ENCODE assay signal across 2 cellular contexts in the genomic region with DNA sequence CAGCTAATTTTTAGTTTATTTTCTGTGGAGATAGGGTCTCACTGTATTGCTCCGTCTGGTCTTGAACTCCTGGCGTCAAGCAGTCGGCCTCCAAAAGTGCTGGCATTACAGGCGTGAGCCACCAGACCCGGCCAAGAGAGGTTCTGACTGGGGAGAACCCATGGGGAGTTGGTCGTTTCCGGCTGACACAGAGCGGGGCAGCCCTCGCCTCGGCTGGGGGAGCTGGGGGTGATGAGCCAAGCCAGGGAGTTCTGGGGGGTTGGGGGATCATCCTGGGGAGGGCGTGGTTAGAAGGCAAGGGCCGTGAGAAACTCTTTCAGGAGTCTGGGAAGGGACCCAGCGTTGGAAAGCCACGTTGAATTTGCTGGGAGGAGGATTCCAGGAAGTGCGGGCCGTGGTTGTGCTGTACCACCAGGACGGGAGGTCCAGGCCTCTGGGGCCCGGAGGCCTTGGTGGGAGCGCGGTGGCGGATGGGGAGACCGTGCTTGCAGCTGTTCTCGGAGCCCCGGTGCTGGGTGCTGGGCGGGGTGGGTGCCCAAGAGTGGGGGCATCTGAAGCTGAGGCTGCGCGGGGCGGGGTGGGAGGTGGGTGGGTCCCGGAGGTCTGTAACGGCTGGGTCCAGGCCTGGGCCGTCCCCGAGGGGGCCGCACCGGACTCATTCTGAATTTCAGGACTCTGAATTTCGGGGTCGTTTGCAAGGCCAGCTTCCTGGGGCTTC.
TF ChIP-seq lines count a peak whose summit lies in the region.

No MANE protein-coding gene starts in this region.

TF ChIP-seq in SK-N-SH, 30 proteins besides CTCF, POLR2A, EP300 and RAD21:
- TF ChIP-seq JUND (IDR thresholded peaks at IDR 0.05): no peak
- no peak for TF ChIP-seq GABPA (IDR thresholded peaks at IDR 0.05; ENCODE audit: low read depth)
- TF ChIP-seq, protein P1, sequence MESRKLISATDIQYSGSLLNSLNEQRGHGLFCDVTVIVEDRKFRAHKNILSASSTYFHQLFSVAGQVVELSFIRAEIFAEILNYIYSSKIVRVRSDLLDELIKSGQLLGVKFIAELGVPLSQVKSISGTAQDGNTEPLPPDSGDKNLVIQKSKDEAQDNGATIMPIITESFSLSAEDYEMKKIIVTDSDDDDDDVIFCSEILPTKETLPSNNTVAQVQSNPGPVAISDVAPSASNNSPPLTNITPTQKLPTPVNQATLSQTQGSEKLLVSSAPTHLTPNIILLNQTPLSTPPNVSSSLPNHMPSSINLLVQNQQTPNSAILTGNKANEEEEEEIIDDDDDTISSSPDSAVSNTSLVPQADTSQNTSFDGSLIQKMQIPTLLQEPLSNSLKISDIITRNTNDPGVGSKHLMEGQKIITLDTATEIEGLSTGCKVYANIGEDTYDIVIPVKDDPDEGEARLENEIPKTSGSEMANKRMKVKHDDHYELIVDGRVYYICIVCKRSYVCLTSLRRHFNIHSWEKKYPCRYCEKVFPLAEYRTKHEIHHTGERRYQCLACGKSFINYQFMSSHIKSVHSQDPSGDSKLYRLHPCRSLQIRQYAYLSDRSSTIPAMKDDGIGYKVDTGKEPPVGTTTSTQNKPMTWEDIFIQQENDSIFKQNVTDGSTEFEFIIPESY (IDR thresholded peaks at IDR 0.05; ENCODE audit: borderline replicate concordance, low read depth): no peak
- TF ChIP-seq TEAD4 (IDR thresholded peaks at IDR 0.05; ENCODE audit: borderline replicate concordance, insufficient read depth): no peak
- no peak for TF ChIP-seq EZH2phosphoT487 (IDR thresholded peaks at IDR 0.05; ENCODE audit: borderline replicate concordance, low read depth)
- TF ChIP-seq, protein P2, sequence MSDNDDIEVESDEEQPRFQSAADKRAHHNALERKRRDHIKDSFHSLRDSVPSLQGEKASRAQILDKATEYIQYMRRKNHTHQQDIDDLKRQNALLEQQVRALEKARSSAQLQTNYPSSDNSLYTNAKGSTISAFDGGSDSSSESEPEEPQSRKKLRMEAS (IDR thresholded peaks at IDR 0.05; ENCODE audit: low read depth): no peak
- no peak for TF ChIP-seq POLR2AphosphoS5 (IDR thresholded peaks at IDR 0.05; ENCODE audit: low read depth, low read length)
- no peak for TF ChIP-seq USF2 (IDR thresholded peaks at IDR 0.05; ENCODE audit: borderline replicate concordance, low read depth, low read length)
- TF ChIP-seq REST (IDR thresholded peaks at IDR 0.05; ENCODE audit: low read depth, low read length): no peak
- TF ChIP-seq, protein P3, sequence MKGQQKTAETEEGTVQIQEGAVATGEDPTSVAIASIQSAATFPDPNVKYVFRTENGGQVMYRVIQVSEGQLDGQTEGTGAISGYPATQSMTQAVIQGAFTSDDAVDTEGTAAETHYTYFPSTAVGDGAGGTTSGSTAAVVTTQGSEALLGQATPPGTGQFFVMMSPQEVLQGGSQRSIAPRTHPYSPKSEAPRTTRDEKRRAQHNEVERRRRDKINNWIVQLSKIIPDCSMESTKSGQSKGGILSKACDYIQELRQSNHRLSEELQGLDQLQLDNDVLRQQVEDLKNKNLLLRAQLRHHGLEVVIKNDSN (IDR thresholded peaks at IDR 0.05; ENCODE audit: borderline replicate concordance, low read depth): no peak
- no peak for TF ChIP-seq RXRA (IDR thresholded peaks at IDR 0.05; ENCODE audit: borderline replicate concordance, low read depth)
- TF ChIP-seq RCOR1 (IDR thresholded peaks at IDR 0.05; ENCODE audit: low read length): no peak
- TF ChIP-seq RFX5 (IDR thresholded peaks at IDR 0.05; ENCODE audit: low read length): no peak
- no peak for TF ChIP-seq PBX3 (IDR thresholded peaks at IDR 0.05)
- no peak for TF ChIP-seq ELF1 (IDR thresholded peaks at IDR 0.05)
- no peak for TF ChIP-seq SIN3A (IDR thresholded peaks at IDR 0.05; ENCODE audit: borderline replicate concordance, low read depth, low read length)
- TF ChIP-seq SMC3 (IDR thresholded peaks at IDR 0.05; ENCODE audit: low read depth, low read length): no peak
- TF ChIP-seq TAF1 (IDR thresholded peaks at IDR 0.05; ENCODE audit: borderline replicate concordance, low read depth, low read length): no peak

TF ChIP-seq in SK-N-SH treated with all-trans-retinoic acid at 6 μM for 48 hours, 23 proteins besides CTCF, POLR2A, EP300 and RAD21:
- no peak for TF ChIP-seq ZFP30 (CRISPR knock-in tag; IDR thresholded peaks at IDR 0.05)
- no peak for TF ChIP-seq ARNTL (CRISPR knock-in tag; IDR thresholded peaks at IDR 0.05; ENCODE audit: borderline replicate concordance, low read depth)
- TF ChIP-seq ZC3H10 (CRISPR knock-in tag; IDR thresholded peaks at IDR 0.05): no peak
- TF ChIP-seq GLIS3 (CRISPR knock-in tag; IDR thresholded peaks at IDR 0.05): no peak
- TF ChIP-seq TCF4 (CRISPR knock-in tag; IDR thresholded peaks at IDR 0.05; ENCODE audit: borderline replicate concordance): no peak
- no peak for TF ChIP-seq POU6F1 (CRISPR knock-in tag; IDR thresholded peaks at IDR 0.05; ENCODE audit: borderline replicate concordance, low read depth)
- TF ChIP-seq CSDC2 (CRISPR knock-in tag; IDR thresholded peaks at IDR 0.05): no peak
TF ChIP-seq in SK-N-SH treated with all-trans-retinoic acid at 6 μM for 48 hours: peak in this region for 0.
